ENCODE assay signal across 11 cellular contexts in the genomic region with DNA sequence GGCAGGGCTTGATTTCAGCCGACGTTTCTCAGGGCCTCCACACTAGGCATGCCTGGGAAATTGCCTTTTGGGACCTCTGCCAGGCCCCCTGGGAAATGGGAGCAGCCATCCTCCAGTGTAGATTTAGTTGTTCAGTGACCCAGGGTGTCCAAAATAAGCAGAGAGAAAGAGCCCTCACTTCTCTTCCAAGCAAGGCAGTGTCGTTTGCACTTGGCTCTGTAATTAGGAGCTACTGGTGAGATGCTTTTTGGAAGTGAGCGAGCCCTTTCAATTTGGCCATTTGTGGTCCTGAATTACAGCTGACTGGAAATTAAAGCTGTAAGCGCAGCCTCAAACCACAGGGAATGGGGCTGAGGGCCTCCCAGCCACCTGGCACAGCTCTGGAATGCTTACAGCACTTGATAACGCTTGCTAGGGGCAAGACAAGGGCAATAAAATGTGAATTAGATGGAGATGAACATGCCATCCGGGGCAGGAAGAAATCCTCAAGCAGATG.
DNase-seq lines count a peak whose midpoint lies in the region; ATAC-seq and TF ChIP-seq lines count a peak whose summit lies in the region.
"Had no signal": no experiment of that assay in that cellular context is flagged by ENCODE, and none has a peak within 500 bp of the region (broad histone marks: within the 10 kb centered on the region; RNA-seq: fewer than 3 reads in every experiment).

No MANE protein-coding gene starts in this region.

- WGBS in heart right ventricle, 2 donors: 30 to 53% methylated on average over 7 of the region's 7 CpGs
- 46 to 52% methylated on average over 7 of the region's 7 CpGs for WGBS in thyroid gland, 2 donors

- peak overlapping the region in 4 of 10 donors; percentile 6 to 55 (median 40) for H3K27ac ChIP-seq in heart right ventricle
- peak overlapping the region in 1 of 3 donors; percentile 42 for H3K27ac ChIP-seq in thyroid gland
- H3K27ac ChIP-seq: SJSA1 had no signal

- intact Hi-C loops in heart right ventricle (cut with DNase I) (loop anchor here in 2 of 10 donors (10.0 kb wide), 2 partner anchors 96 to 276 kb away; partner anchors contain the start of gene NCK2 (in 1 of the 2)), thyroid gland (cut with DNase I) (no loop called here)

- no peak for TF ChIP-seq POLR2A in thyroid gland (IDR thresholded peaks at IDR 0.05)

- H3K9me3 ChIP-seq in heart right ventricle (no peaks in the 10 kb centered on the region), thyroid gland (no peaks in the 10 kb centered on the region)
- H3K9me3 ChIP-seq: SJSA1 had no signal

- no peaks in the 10 kb centered on the region for H3K27me3 ChIP-seq in heart right ventricle
- no peaks in the 10 kb centered on the region for H3K27me3 ChIP-seq in thyroid gland
- H3K27me3 ChIP-seq: SJSA1 had no signal

- ATAC-seq in heart right ventricle: peak in 6 of 8 donors; percentile 18 to 52 (median 38)
- ATAC-seq: activated CD4-positive, CD25-positive, alpha-beta regulatory T cell treated with anti-CD3 and anti-CD28 coated beads, Interleukin-2, amount 50 U/mL, for 24 hours had no signal

- DNase-seq in NCI-H1105 treated with DMSO at 0.1 percent for 48 hours (lab: John Stamatoyannopoulos, UW): peak; percentile 72
- DNase-seq in NCI-H526 (lab: John Stamatoyannopoulos, UW): peak; percentile 4 to 41
- peak; percentile 16 to 59 for DNase-seq in heart right ventricle
- DNase-seq in thyroid gland: peak; percentile 17 to 67
- no peak for DNase-seq in NCI-H1436 treated with DMSO at 0.1 percent for 48 hours (lab: John Stamatoyannopoulos, UW)
- DNase-seq in superior temporal gyrus (ENCODE audit: extremely low spot score): no peak
- no peak for DNase-seq in MV-4-11 (lab: John Stamatoyannopoulos, UW)
- DNase-seq: central memory CD4-positive, alpha-beta T cell; immature natural killer cell had no signal

- H3K36me3 ChIP-seq in heart right ventricle (no peaks in the 10 kb centered on the region), thyroid gland (no peaks in the 10 kb centered on the region)
- H3K36me3 ChIP-seq: SJSA1 had no signal

- H3K4me3 ChIP-seq in heart right ventricle (no peak overlapping the region), thyroid gland (replicated peaks in 1 of 3) (no peak overlapping the region)
- H3K4me3 ChIP-seq: SJSA1 had no signal

- no peak for TF ChIP-seq CTCF in heart right ventricle (IDR thresholded peaks at IDR 0.05)
- TF ChIP-seq CTCF in thyroid gland (IDR thresholded peaks at IDR 0.05): no peak

- H3K4me1 ChIP-seq in heart right ventricle: peaks cover 0 to 38% (median 24%) of the 10 kb centered on the region in 9 donors
- H3K4me1 ChIP-seq in thyroid gland: peaks cover 9% of the 10 kb centered on the region in 2 donors
- H3K4me1 ChIP-seq: SJSA1 had no signal

Comparison
In these comparisons a context has a peak if more than half of its experiments do, and no peak if none do; other contexts are left out.
1. DNase-seq: peak in NCI-H1105 treated with DMSO at 0.1 percent for 48 hours (single experiment), NCI-H526 (2 of 2), heart right ventricle (2 of 2) and thyroid gland (2 of 2); none in NCI-H1436 treated with DMSO at 0.1 percent for 48 hours (single experiment), superior temporal gyrus (single experiment) and MV-4-11 (single experiment).